Comparison of ENCODE assay signal across 22 cellular contexts in the genomic region with DNA sequence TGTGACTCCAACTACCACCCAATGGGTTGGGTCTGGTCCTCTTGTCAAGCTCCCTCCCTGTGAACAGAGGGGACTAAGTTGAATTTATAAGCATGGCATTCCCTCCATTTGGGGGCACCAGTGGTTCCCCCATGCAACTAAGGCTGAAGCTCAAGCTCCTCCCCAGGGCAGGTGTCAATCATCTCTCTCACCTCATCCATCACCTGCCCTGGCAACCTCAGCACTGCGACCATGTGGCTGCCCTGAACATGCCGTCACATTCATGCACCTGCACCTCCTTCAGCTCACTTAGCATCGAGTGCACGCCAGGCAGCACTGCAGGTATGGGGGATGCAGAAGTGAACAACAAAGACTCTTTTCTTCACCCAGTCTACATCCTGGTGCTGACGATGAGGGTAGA.
"Had no signal": no experiment of that assay in that cellular context is flagged by ENCODE, and none has a peak within 500 bp of the region (broad histone marks: within the 10 kb centered on the region; RNA-seq: fewer than 3 reads in every experiment).

No MANE protein-coding gene starts in this region.

- H3K36me3 Mint-ChIP-seq: activated naive CD8-positive, alpha-beta T cell; brain had no signal

- H3K27me3 ChIP-seq: cardiac muscle cell, Peyer's patch had no signal

- H3K4me1 Mint-ChIP-seq: brain had no signal

- H3K36me3 ChIP-seq: cardiac muscle cell, Peyer's patch had no signal

- DNase-seq: activated CD4-positive, alpha-beta T cell treated with anti-CD3 and anti-CD28 coated beads for 48 hours; activated CD4-positive, alpha-beta T cell treated with anti-CD3 and anti-CD28 coated beads, Interleukin-2, amount 50 U/mL, for 4 hours; activated CD4-positive, CD25-positive, alpha-beta regulatory T cell treated with anti-CD3 and anti-CD28 coated beads, Interleukin-2, amount 50 U/mL, for 72 hours; activated effector memory CD4-positive, alpha-beta T cell treated with anti-CD3 and anti-CD28 coated beads, Interleukin-2, amount 50 U/mL, for 16 hours; activated naive CD4-positive, alpha-beta T cell treated with Interleukin-2 at 50 U/mL for 16 hours; activated T-cell treated with anti-CD3 and anti-CD28 coated beads, Interleukin-2, amount 50 U/mL, for 24 hours; amygdala; KBM-7; NCI-H1048; NCI-H146; NCI-H187 treated with DMSO at 0.1 percent for 48 hours; NCI-H2081 treated with DMSO at 0.1 percent for 48 hours; NCI-H345; NCI-H524; Peyer's patch; SHP77 treated with DMSO at 0.1 percent for 48 hours had no signal

- H3K4me3 ChIP-seq: cardiac muscle cell, Peyer's patch had no signal

- H3K4me3 Mint-ChIP-seq: activated naive CD8-positive, alpha-beta T cell; activated T-cell treated with anti-CD3 and anti-CD28 coated beads, Interleukin-2, amount 50 U/mL, for 24 hours; activated T-helper 1 cell treated with anti-CD3 and anti-CD28 coated beads, Interleukin-12 subunit alpha, Interleukin-12 subunit beta, Interleukin-2, Interleukin-4 antibody, amounts not matched to agents 30 ng/mL and 10 ng/mL and 1 ng/mL, durations not matched to agents 14 hours and 24 hours and 36 hours; brain; T-helper 1 cell treated with Interleukin-12 subunit alpha and Interleukin-12 subunit beta and Interleukin-4 antibody, amounts not matched to agents 30 μg/mL and 1 μg/mL, for 36 hours; WTC11 had no signal

- ATAC-seq: WTC11 had no signal

- H3K9me3 Mint-ChIP-seq: activated T-cell treated with anti-CD3 and anti-CD28 coated beads, Interleukin-2, amount 50 U/mL, for 24 hours; T-helper 1 cell treated with Interleukin-12 subunit alpha and Interleukin-12 subunit beta and Interleukin-4 antibody, amounts not matched to agents 30 μg/mL and 1 μg/mL, for 36 hours had no signal

- H3K9me3 ChIP-seq: Peyer's patch had no signal

- H3K4me1 ChIP-seq: Peyer's patch had no signal

- H3K27ac Mint-ChIP-seq: activated naive CD8-positive, alpha-beta T cell; activated T-cell treated with anti-CD3 and anti-CD28 coated beads, Interleukin-2, amount 50 U/mL, for 24 hours; activated T-helper 1 cell treated with anti-CD3 and anti-CD28 coated beads, Interleukin-12 subunit alpha, Interleukin-12 subunit beta, Interleukin-2, Interleukin-4 antibody, amounts not matched to agents 30 ng/mL and 10 ng/mL and 1 ng/mL, durations not matched to agents 14 hours and 24 hours and 36 hours; brain; T-helper 1 cell treated with Interleukin-12 subunit alpha and Interleukin-12 subunit beta and Interleukin-4 antibody, amounts not matched to agents 30 μg/mL and 1 μg/mL, for 36 hours; WTC11 had no signal

- H3K27ac ChIP-seq: cardiac muscle cell, Peyer's patch had no signal
